In the genomic region with DNA sequence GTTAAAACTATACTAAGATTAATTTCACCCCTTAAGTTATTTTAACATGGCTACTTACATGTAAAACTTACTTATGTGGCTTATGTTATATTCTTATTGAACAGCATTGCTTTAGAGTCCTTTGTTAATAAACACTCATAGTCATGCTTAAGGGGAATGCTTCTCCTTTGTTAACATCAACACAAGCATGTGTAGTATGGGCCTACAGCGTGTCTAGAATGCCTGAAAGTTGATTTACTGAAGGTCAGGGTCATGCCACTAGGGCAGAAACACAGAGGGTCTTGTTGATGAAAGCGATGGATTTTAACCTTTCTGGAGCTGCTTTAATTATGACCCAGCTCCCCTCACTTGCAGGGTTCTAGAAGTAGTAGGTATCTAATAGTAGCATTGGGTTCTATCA, we compare ENCODE assay signal across 22 cellular contexts.
"Had no signal": no experiment of that assay in that cellular context is flagged by ENCODE, and none has a peak within 500 bp of the region (broad histone marks: within the 10 kb centered on the region; RNA-seq: fewer than 3 reads in every experiment).

No MANE protein-coding gene starts in this region.

- H2AFZ ChIP-seq: hepatocyte had no signal

- H3K36me3 ChIP-seq: esophagus squamous epithelium, gastroesophageal sphincter, heart left ventricle, left lung, lower lobe of right lung had no signal

- ATAC-seq: esophagus mucosa; gastroesophageal sphincter; heart left ventricle; left cardiac atrium; left lung; left ventricle myocardium superior; lower lobe of right lung; naive thymus-derived CD4-positive, alpha-beta T cell had no signal

- H3K27ac ChIP-seq: coronary artery, dorsolateral prefrontal cortex, gastroesophageal sphincter, heart left ventricle, hepatocyte, left lung, lower lobe of right lung had no signal

- H3K9me3 ChIP-seq: esophagus squamous epithelium, left lung, lower lobe of right lung had no signal

- H3K4me3 ChIP-seq: coronary artery, dorsolateral prefrontal cortex, esophagus squamous epithelium, gastroesophageal sphincter, heart left ventricle, hepatocyte, left lung, lower lobe of right lung had no signal

- DNase-seq: dermis blood vessel endothelial cell; dorsolateral prefrontal cortex; effector CD4-positive, alpha-beta T cell; effector memory CD4-positive, alpha-beta T cell; erythroblast; esophagus squamous epithelium; foreskin fibroblast; heart left ventricle; hypothalamus; immature natural killer cell; islet precursor cell; left cardiac atrium; left lung; left ventricle myocardium superior; lower lobe of right lung; mesendoderm; midbrain; naive thymus-derived CD4-positive, alpha-beta T cell had no signal

- H3K79me2 ChIP-seq: hepatocyte had no signal

- H3K4me2 ChIP-seq: hepatocyte had no signal

- H3K27me3 ChIP-seq: dorsolateral prefrontal cortex, esophagus squamous epithelium, gastroesophageal sphincter, heart left ventricle, hepatocyte, left lung had no signal

- H3K4me1 ChIP-seq: gastroesophageal sphincter, heart left ventricle, left lung, lower lobe of right lung had no signal
